ENCODE assay signal across 1 cellular context in genomic region chr19:45010306-45010705, GRCh38.
TF ChIP-seq lines count a peak whose summit lies in the region.

No MANE protein-coding gene starts in this region.

TF ChIP-seq in K562, 482 proteins besides CTCF, POLR2A, EP300 and RAD21 (continued from another document):
- TF ChIP-seq FOXO4 (CRISPR knock-in tag; IDR thresholded peaks at IDR 0.05) (no peak), MECOM (CRISPR knock-in tag; IDR thresholded peaks at IDR 0.05) (peak; percentile 79), L3MBTL2 (IDR thresholded peaks at IDR 0.05) (peak; percentile 36; the same call in 1 of the 2 replicates), XRCC4 (IDR thresholded peaks at IDR 0.05; ENCODE audit: extremely low read depth, insufficient read depth, insufficient read length) (no peak), CC2D1A (IDR thresholded peaks at IDR 0.05) (no peak), HMGXB4 (CRISPR knock-in tag; IDR thresholded peaks at IDR 0.05) (no peak), RFX1 (IDR thresholded peaks at IDR 0.05) (no peak), MNT (conservative IDR thresholded peaks at IDR 0.05) (no peak), KDM1A (IDR thresholded peaks at IDR 0.05) (no peak), ERF (CRISPR knock-in tag; IDR thresholded peaks at IDR 0.05) (no peak), PTRF (tag; IDR thresholded peaks at IDR 0.05) (no peak), FOXJ2 (tag; IDR thresholded peaks at IDR 0.05) (no peak)
TF ChIP-seq in K562: peak in this region for 15.
